1 cellular context compared by ENCODE assay signal in genomic region chr6:43910638-43911353, GRCh38.
A peak's percentile ranks its signal among the peaks of the same experiment; 100 is the strongest.
TF ChIP-seq lines count a peak whose summit lies in the region.

No MANE protein-coding gene starts in this region.

TF ChIP-seq in K562, 482 proteins besides CTCF, POLR2A, EP300 and RAD21 (continued from another document and continues in another):
- TF ChIP-seq, protein P1, sequence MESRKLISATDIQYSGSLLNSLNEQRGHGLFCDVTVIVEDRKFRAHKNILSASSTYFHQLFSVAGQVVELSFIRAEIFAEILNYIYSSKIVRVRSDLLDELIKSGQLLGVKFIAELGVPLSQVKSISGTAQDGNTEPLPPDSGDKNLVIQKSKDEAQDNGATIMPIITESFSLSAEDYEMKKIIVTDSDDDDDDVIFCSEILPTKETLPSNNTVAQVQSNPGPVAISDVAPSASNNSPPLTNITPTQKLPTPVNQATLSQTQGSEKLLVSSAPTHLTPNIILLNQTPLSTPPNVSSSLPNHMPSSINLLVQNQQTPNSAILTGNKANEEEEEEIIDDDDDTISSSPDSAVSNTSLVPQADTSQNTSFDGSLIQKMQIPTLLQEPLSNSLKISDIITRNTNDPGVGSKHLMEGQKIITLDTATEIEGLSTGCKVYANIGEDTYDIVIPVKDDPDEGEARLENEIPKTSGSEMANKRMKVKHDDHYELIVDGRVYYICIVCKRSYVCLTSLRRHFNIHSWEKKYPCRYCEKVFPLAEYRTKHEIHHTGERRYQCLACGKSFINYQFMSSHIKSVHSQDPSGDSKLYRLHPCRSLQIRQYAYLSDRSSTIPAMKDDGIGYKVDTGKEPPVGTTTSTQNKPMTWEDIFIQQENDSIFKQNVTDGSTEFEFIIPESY (CRISPR knock-in tag; IDR thresholded peaks at IDR 0.05) = no peak
- TF ChIP-seq EWSR1 (IDR thresholded peaks at IDR 0.05; ENCODE audit: borderline replicate concordance, low read depth, partially characterized antibody) (no peak), ZNF589 (CRISPR knock-in tag; IDR thresholded peaks at IDR 0.05; ENCODE audit: low read depth) (peak; percentile 93), PURB (CRISPR knock-in tag; IDR thresholded peaks at IDR 0.05; ENCODE audit: low read depth) (no peak), POLR2B (IDR thresholded peaks at IDR 0.05; ENCODE audit: low read depth, partially characterized antibody) (peak; percentile 93), IRF2 (CRISPR knock-in tag; IDR thresholded peaks at IDR 0.05) (no peak), HOMEZ (CRISPR knock-in tag; IDR thresholded peaks at IDR 0.05) (no peak), PHTF2 (CRISPR knock-in tag; IDR thresholded peaks at IDR 0.05) (no peak), ZNF785 (CRISPR knock-in tag; IDR thresholded peaks at IDR 0.05) (no peak), SRSF7 (optimal IDR thresholded peaks at IDR 0.05; ENCODE audit: low read depth, low read length) (no peak), IFI16 (CRISPR knock-in tag; IDR thresholded peaks at IDR 0.05) (no peak), BACH1 (tag; IDR thresholded peaks at IDR 0.05) (peak; percentile 83), ZNF184 (CRISPR knock-in tag; IDR thresholded peaks at IDR 0.05) (no peak), CAMTA2 (CRISPR knock-in tag; conservative IDR thresholded peaks at IDR 0.05) (no peak), ZEB2 (IDR thresholded peaks at IDR 0.05) (peak; percentile 69; the same call in 1 of the 2 replicates), MXD1 (CRISPR knock-in tag; IDR thresholded peaks at IDR 0.05; ENCODE audit: borderline replicate concordance, poor library complexity, severe bottlenecking) (peak; percentile 42), TCF3 (CRISPR knock-in tag; IDR thresholded peaks at IDR 0.05) (peak; percentile 41; the same call in 1 of the 2 replicates), MAFG (tag; conservative IDR thresholded peaks at IDR 0.05) (0 out of 2 replicates have a peak, but pooled peaks have one; percentile 4), KLF10 (CRISPR knock-in tag; IDR thresholded peaks at IDR 0.05) (no peak), TAF9B (IDR thresholded peaks at IDR 0.05; ENCODE audit: partially characterized antibody) (no peak), MEF2A (IDR thresholded peaks at IDR 0.05; ENCODE audit: control insufficient read depth, low read depth, low read length) (no peak), ZNF436 (CRISPR knock-in tag; IDR thresholded peaks at IDR 0.05) (no peak), COPS2 (conservative IDR thresholded peaks at IDR 0.05) (no peak), TAL1 (IDR thresholded peaks at IDR 0.05) (no peak), HMG20A (CRISPR knock-in tag; conservative IDR thresholded peaks at IDR 0.05) (no peak), CGGBP1 (CRISPR knock-in tag; IDR thresholded peaks at IDR 0.05) (no peak), HNRNPL (IDR thresholded peaks at IDR 0.05; ENCODE audit: low read depth, low read length) (no peak), FOXP1 (CRISPR knock-in tag; IDR thresholded peaks at IDR 0.05) (no peak), GABPB2 (CRISPR knock-in tag; conservative IDR thresholded peaks at IDR 0.05) (no peak), CTBP1 (IDR thresholded peaks at IDR 0.05; ENCODE audit: borderline replicate concordance) (0 out of 2 replicates have a peak, but pooled peaks have one; percentile 68), TRIM28 (IDR thresholded peaks at IDR 0.05) (no peak), ZC3H11A (IDR thresholded peaks at IDR 0.05; ENCODE audit: low read depth, low read length) (no peak), RFX5 (IDR thresholded peaks at IDR 0.05; ENCODE audit: low read depth, low read length) (no peak), MEIS2 (IDR thresholded peaks at IDR 0.05; ENCODE audit: partially characterized antibody) (peak; percentile 24), RBM39 (optimal IDR thresholded peaks at IDR 0.05; ENCODE audit: low read depth, low read length) (no peak), POLR3A (IDR thresholded peaks at IDR 0.05; ENCODE audit: borderline replicate concordance, extremely low read depth, insufficient read depth, insufficient read length) (no peak)
- TF ChIP-seq, protein P2, sequence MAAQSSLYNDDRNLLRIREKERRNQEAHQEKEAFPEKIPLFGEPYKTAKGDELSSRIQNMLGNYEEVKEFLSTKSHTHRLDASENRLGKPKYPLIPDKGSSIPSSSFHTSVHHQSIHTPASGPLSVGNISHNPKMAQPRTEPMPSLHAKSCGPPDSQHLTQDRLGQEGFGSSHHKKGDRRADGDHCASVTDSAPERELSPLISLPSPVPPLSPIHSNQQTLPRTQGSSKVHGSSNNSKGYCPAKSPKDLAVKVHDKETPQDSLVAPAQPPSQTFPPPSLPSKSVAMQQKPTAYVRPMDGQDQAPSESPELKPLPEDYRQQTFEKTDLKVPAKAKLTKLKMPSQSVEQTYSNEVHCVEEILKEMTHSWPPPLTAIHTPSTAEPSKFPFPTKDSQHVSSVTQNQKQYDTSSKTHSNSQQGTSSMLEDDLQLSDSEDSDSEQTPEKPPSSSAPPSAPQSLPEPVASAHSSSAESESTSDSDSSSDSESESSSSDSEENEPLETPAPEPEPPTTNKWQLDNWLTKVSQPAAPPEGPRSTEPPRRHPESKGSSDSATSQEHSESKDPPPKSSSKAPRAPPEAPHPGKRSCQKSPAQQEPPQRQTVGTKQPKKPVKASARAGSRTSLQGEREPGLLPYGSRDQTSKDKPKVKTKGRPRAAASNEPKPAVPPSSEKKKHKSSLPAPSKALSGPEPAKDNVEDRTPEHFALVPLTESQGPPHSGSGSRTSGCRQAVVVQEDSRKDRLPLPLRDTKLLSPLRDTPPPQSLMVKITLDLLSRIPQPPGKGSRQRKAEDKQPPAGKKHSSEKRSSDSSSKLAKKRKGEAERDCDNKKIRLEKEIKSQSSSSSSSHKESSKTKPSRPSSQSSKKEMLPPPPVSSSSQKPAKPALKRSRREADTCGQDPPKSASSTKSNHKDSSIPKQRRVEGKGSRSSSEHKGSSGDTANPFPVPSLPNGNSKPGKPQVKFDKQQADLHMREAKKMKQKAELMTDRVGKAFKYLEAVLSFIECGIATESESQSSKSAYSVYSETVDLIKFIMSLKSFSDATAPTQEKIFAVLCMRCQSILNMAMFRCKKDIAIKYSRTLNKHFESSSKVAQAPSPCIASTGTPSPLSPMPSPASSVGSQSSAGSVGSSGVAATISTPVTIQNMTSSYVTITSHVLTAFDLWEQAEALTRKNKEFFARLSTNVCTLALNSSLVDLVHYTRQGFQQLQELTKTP (IDR thresholded peaks at IDR 0.05; ENCODE audit: low read depth in 1 of 2, partially characterized antibody in 2 of 2) = peak; percentile 91 to 99
- TF ChIP-seq, protein P3, sequence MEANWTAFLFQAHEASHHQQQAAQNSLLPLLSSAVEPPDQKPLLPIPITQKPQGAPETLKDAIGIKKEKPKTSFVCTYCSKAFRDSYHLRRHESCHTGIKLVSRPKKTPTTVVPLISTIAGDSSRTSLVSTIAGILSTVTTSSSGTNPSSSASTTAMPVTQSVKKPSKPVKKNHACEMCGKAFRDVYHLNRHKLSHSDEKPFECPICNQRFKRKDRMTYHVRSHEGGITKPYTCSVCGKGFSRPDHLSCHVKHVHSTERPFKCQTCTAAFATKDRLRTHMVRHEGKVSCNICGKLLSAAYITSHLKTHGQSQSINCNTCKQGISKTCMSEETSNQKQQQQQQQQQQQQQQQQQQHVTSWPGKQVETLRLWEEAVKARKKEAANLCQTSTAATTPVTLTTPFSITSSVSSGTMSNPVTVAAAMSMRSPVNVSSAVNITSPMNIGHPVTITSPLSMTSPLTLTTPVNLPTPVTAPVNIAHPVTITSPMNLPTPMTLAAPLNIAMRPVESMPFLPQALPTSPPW (CRISPR knock-in tag; IDR thresholded peaks at IDR 0.05) = no peak; the same call in 1 of the 2 replicates
- TF ChIP-seq, protein P4, sequence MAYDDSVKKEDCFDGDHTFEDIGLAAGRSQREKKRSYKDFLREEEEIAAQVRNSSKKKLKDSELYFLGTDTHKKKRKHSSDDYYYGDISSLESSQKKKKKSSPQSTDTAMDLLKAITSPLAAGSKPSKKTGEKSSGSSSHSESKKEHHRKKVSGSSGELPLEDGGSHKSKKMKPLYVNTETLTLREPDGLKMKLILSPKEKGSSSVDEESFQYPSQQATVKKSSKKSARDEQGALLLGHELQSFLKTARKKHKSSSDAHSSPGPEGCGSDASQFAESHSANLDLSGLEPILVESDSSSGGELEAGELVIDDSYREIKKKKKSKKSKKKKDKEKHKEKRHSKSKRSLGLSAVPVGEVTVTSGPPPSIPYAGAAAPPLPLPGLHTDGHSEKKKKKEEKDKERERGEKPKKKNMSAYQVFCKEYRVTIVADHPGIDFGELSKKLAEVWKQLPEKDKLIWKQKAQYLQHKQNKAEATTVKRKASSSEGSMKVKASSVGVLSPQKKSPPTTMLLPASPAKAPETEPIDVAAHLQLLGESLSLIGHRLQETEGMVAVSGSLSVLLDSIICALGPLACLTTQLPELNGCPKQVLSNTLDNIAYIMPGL (CRISPR knock-in tag; IDR thresholded peaks at IDR 0.05) = no peak
- TF ChIP-seq, protein P5, sequence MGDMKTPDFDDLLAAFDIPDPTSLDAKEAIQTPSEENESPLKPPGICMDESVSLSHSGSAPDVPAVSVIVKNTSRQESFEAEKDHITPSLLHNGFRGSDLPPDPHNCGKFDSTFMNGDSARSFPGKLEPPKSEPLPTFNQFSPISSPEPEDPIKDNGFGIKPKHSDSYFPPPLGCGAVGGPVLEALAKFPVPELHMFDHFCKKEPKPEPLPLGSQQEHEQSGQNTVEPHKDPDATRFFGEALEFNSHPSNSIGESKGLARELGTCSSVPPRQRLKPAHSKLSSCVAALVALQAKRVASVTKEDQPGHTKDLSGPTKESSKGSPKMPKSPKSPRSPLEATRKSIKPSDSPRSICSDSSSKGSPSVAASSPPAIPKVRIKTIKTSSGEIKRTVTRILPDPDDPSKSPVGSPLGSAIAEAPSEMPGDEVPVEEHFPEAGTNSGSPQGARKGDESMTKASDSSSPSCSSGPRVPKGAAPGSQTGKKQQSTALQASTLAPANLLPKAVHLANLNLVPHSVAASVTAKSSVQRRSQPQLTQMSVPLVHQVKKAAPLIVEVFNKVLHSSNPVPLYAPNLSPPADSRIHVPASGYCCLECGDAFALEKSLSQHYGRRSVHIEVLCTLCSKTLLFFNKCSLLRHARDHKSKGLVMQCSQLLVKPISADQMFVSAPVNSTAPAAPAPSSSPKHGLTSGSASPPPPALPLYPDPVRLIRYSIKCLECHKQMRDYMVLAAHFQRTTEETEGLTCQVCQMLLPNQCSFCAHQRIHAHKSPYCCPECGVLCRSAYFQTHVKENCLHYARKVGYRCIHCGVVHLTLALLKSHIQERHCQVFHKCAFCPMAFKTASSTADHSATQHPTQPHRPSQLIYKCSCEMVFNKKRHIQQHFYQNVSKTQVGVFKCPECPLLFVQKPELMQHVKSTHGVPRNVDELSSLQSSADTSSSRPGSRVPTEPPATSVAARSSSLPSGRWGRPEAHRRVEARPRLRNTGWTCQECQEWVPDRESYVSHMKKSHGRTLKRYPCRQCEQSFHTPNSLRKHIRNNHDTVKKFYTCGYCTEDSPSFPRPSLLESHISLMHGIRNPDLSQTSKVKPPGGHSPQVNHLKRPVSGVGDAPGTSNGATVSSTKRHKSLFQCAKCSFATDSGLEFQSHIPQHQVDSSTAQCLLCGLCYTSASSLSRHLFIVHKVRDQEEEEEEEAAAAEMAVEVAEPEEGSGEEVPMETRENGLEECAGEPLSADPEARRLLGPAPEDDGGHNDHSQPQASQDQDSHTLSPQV (IDR thresholded peaks at IDR 0.05) = peak; percentile 88
- TF ChIP-seq, protein P6, sequence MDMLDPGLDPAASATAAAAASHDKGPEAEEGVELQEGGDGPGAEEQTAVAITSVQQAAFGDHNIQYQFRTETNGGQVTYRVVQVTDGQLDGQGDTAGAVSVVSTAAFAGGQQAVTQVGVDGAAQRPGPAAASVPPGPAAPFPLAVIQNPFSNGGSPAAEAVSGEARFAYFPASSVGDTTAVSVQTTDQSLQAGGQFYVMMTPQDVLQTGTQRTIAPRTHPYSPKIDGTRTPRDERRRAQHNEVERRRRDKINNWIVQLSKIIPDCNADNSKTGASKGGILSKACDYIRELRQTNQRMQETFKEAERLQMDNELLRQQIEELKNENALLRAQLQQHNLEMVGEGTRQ (CRISPR knock-in tag; IDR thresholded peaks at IDR 0.05) = no peak
- TF ChIP-seq, protein P7, sequence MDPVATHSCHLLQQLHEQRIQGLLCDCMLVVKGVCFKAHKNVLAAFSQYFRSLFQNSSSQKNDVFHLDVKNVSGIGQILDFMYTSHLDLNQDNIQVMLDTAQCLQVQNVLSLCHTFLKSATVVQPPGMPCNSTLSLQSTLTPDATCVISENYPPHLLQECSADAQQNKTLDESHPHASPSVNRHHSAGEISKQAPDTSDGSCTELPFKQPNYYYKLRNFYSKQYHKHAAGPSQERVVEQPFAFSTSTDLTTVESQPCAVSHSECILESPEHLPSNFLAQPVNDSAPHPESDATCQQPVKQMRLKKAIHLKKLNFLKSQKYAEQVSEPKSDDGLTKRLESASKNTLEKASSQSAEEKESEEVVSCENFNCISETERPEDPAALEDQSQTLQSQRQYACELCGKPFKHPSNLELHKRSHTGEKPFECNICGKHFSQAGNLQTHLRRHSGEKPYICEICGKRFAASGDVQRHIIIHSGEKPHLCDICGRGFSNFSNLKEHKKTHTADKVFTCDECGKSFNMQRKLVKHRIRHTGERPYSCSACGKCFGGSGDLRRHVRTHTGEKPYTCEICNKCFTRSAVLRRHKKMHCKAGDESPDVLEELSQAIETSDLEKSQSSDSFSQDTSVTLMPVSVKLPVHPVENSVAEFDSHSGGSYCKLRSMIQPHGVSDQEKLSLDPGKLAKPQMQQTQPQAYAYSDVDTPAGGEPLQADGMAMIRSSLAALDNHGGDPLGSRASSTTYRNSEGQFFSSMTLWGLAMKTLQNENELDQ (CRISPR knock-in tag; IDR thresholded peaks at IDR 0.05; ENCODE audit: borderline replicate concordance) = no peak
